Comparison of ENCODE assay signal across 26 cellular contexts in genomic region chr20:41553142-41553879, GRCh38.
DNase-seq lines count a peak whose midpoint lies in the region; ATAC-seq, FAIRE-seq and TF ChIP-seq lines count a peak whose summit lies in the region.
"Had no signal": no experiment of that assay in that cellular context is flagged by ENCODE, and none has a peak within 500 bp of the region (broad histone marks: within the 10 kb centered on the region; RNA-seq: fewer than 3 reads in every experiment).

No MANE protein-coding gene starts in this region.

- TF ChIP-seq EP300 in HepG2 (IDR thresholded peaks at IDR 0.05; ENCODE audit: low read depth in 2 of 2, low read length in 2 of 2), result no peak
- no peak for TF ChIP-seq EP300 in HepG2 (CRISPR knock-in tag; IDR thresholded peaks at IDR 0.05; ENCODE audit: borderline replicate concordance)

- TF ChIP-seq RAD21 in HepG2 (CRISPR knock-in tag; IDR thresholded peaks at IDR 0.05), result no peak

- H3K4me3 ChIP-seq in HepG2 (replicated peaks in 1 of 3; ENCODE audit: insufficient read depth in 1 of 3, low read depth in 2 of 3, low read length in 3 of 3), result no peak overlapping the region
- no peak overlapping the region for H3K4me3 ChIP-seq in right lobe of liver
- H3K4me3 ChIP-seq: esophagus muscularis mucosa, gastrocnemius medialis had no signal

- 97% methylated on average over 9 of the region's 9 CpGs for whole genome bisulfite sequencing in HepG2 (ENCODE audit: low lambda C conversion rate)
- 88% methylated on average over 9 of the region's 9 CpGs for WGBS in right lobe of liver (ENCODE audit: insufficient coverage, low coverage, low lambda C conversion rate, missing lambda C conversion rate)

- peaks cover 28% of the 10 kb centered on the region for H4K20me1 ChIP-seq in HepG2 (ENCODE audit: insufficient read depth, low read length)

- no peak for DNase-seq in HepG2 (ENCODE audit: low spot score)
- no peak for DNase-seq in right lobe of liver
- DNase-seq in activated B cell treated with CpG ODN at 0.5 μM for 24 hours, result no peak
- peak; percentile 49 for DNase-seq in kidney tubule cell (ENCODE audit: low spot score)
- DNase-seq in HT-29 (ENCODE audit: low spot score), result no peak
- DNase-seq in substantia nigra (lab: John Stamatoyannopoulos, UW), result no peak
- no peak for DNase-seq in Right ventricle myocardium superior
- DNase-seq: activated naive CD4-positive, alpha-beta T cell treated with anti-CD3 and anti-CD28 coated beads, Interleukin-2, amount 50 U/mL, for 16 hours; activated T-cell treated with anti-CD3 and anti-CD28 coated beads, Interleukin-2, amount 50 U/mL, for 48 hours; aorta; Caco-2; gastrocnemius medialis; H7; NCI-H69; small intestine; stimulated activated CD4-positive, alpha-beta T cell treated with anti-CD3 and anti-CD28 coated beads, Interleukin-4, amount 100 ng/mL, for 1 hour; T-helper 9 cell had no signal

- H3K36me3 ChIP-seq in HepG2 (replicated peaks in 1 of 2; ENCODE audit: control insufficient read depth in 1 of 2, insufficient read depth in 2 of 2, low read length in 2 of 2) (peaks cover 2 to 3% of the 10 kb centered on the region in 2 experiments; a peak in 1 of 5 replicates), right lobe of liver (no peaks in the 10 kb centered on the region)
- H3K36me3 ChIP-seq: gastrocnemius medialis had no signal

- no peak for TF ChIP-seq CTCF in HepG2 (CRISPR knock-in tag; IDR thresholded peaks at IDR 0.05)
- no peak for TF ChIP-seq CTCF in right lobe of liver (IDR thresholded peaks at IDR 0.05)
- no peak for TF ChIP-seq CTCF in activated B cell treated with CpG ODN at 0.5 μM for 24 hours (IDR thresholded peaks at IDR 0.05)

- peaks cover 44% of the 10 kb centered on the region for H3K36me3 Mint-ChIP-seq in activated B cell treated with CpG ODN at 0.5 μM for 24 hours (ENCODE audit: low read depth)

- no TSS peak for BruUV-seq in HepG2 (replicated peaks; lab: Mats Ljungman, UMichigan)

- H2AFZ ChIP-seq in HepG2 (ENCODE audit: low read length), result no peak overlapping the region

- H3K9me3 Mint-ChIP-seq in activated B cell treated with CpG ODN at 0.5 μM for 24 hours, result peaks cover 7% of the 10 kb centered on the region
- H3K9me3 Mint-ChIP-seq: central memory CD8-positive, alpha-beta T cell had no signal

- H3K27me3 Mint-ChIP-seq in activated B cell treated with CpG ODN at 0.5 μM for 24 hours, result no peaks in the 10 kb centered on the region
- H3K27me3 Mint-ChIP-seq: central memory CD8-positive, alpha-beta T cell; IgD-negative memory B cell; stimulated activated naive CD8-positive, alpha-beta T cell treated with anti-CD3 and anti-CD28 coated beads, Interleukin-15, Interleukin-2, amounts not matched to agents 100 ng/mL and 50 ng/mL, for 24 hours had no signal

- H3K27ac ChIP-seq in HepG2 (ENCODE audit: extremely low read length, insufficient read depth, low read length) (no peak overlapping the region), right lobe of liver (no peak overlapping the region), substantia nigra (ENCODE audit: low read depth, low read length, poor library complexity, severe bottlenecking) (no peak overlapping the region)
- H3K27ac ChIP-seq: esophagus muscularis mucosa, gastrocnemius medialis, RWPE1 had no signal

- POLR2A ChIA-PET in HepG2 (lab: Yijun Ruan, JAX) (interaction anchor here (1.1 kb wide), 1 partner anchor 13 kb away, joined by 3 read pairs; no protein-coding TSS in a partner anchor), activated B cell treated with CpG ODN at 0.5 μM for 24 hours (lab: Charles Lee) (interaction anchor here (0.6 kb wide), 1 partner anchor 14 kb away, joined by 3 read pairs; no protein-coding TSS in a partner anchor)

- H3K27ac Mint-ChIP-seq in activated B cell treated with CpG ODN at 0.5 μM for 24 hours, result peak overlapping the region; percentile 85
- H3K27ac Mint-ChIP-seq: stimulated activated naive CD8-positive, alpha-beta T cell treated with anti-CD3 and anti-CD28 coated beads, Interleukin-15, Interleukin-2, amounts not matched to agents 100 ng/mL and 50 ng/mL, for 24 hours had no signal

- no peak overlapping the region for H3K4me2 ChIP-seq in HepG2 (ENCODE audit: low read depth, low read length)

- TF ChIP-seq POLR2A in HepG2 (IDR thresholded peaks at IDR 0.05; ENCODE audit: insufficient read depth in 1 of 2, low read depth in 2 of 2, low read length in 2 of 2) (no peak), right lobe of liver (IDR thresholded peaks at IDR 0.05) (no peak)

- peaks cover 46% of the 10 kb centered on the region for H3K4me1 ChIP-seq in HepG2 (ENCODE audit: insufficient read depth, low read length)
- H3K4me1 ChIP-seq in right lobe of liver, result peaks cover 0 to 5% (median 0%) of the 10 kb centered on the region in 4 donors
- H3K4me1 ChIP-seq: Caco-2 had no signal

- intact Hi-C loops in HepG2 (cut with micrococcal nuclease; ENCODE audit: unreplicated experiment) (no loop called here), right lobe of liver (cut with DNase I) (no loop called here), activated B cell treated with CpG ODN at 0.5 μM for 24 hours (cut with micrococcal nuclease) (no loop called here), Right ventricle myocardium superior (cut with DNase I) (no loop called here)

- FAIRE-seq in HepG2 (lab: Jason Lieb, UNC), result no peak
- FAIRE-seq: GM18507, small intestine had no signal

- H3K4me1 Mint-ChIP-seq in activated B cell treated with CpG ODN at 0.5 μM for 24 hours, result peaks cover 37% of the 10 kb centered on the region

- H3K9ac ChIP-seq in HepG2 (ENCODE audit: insufficient read depth, low read depth, low read length), result no peak overlapping the region

- H3K27me3 ChIP-seq in HepG2 (ENCODE audit: control insufficient read depth in 1 of 2, insufficient read depth in 2 of 2, low read length in 2 of 2) (no peaks in the 10 kb centered on the region), right lobe of liver (no peaks in the 10 kb centered on the region)
- H3K27me3 ChIP-seq: esophagus muscularis mucosa, gastrocnemius medialis had no signal

- peaks cover 60% of the 10 kb centered on the region for H3K79me2 ChIP-seq in HepG2 (ENCODE audit: insufficient read depth, low read length)

- ATAC-seq in HepG2 (no peak), right lobe of liver (no peak), activated B cell treated with CpG ODN at 0.5 μM for 24 hours (ENCODE audit: low read depth) (peak; percentile 25), HG03469 (IDR thresholded peaks at IDR 0.05; ENCODE audit: unreplicated experiment) (no peak), Right ventricle myocardium superior (ENCODE audit: poor library complexity) (no peak)
- ATAC-seq: activated CD4-positive, CD25-positive, alpha-beta regulatory T cell treated with anti-CD3 and anti-CD28 coated beads, Interleukin-2, amount 50 U/mL, for 24 hours; gastrocnemius medialis; SK-N-SH treated with all-trans-retinoic acid at 6 μM for 48 hours had no signal

- CTCF ChIA-PET in HepG2 (lab: Yijun Ruan, JAX; ENCODE audit: low intra/inter-chr PET ratio, low total read pairs), result no interaction called here
- CTCF ChIA-PET in activated B cell treated with CpG ODN at 0.5 μM for 24 hours (lab: Charles Lee), result no interaction called here

- in situ Hi-C loops in HepG2 (cut with HindIII; ENCODE audit: extremely low pct_ligation_motif_present, low pct_unique_long_range_greater_than_20kb), result no loop called here

- H3K4me3 Mint-ChIP-seq in activated B cell treated with CpG ODN at 0.5 μM for 24 hours, result peak overlapping the region; percentile 44
- H3K4me3 Mint-ChIP-seq: central memory CD8-positive, alpha-beta T cell; stimulated activated naive CD8-positive, alpha-beta T cell treated with anti-CD3 and anti-CD28 coated beads, Interleukin-15, Interleukin-2, amounts not matched to agents 100 ng/mL and 50 ng/mL, for 24 hours had no signal

- H3K9me3 ChIP-seq in HepG2 (ENCODE audit: low read length), result no peaks in the 10 kb centered on the region
- no peaks in the 10 kb centered on the region for H3K9me3 ChIP-seq in right lobe of liver
- H3K9me3 ChIP-seq: gastrocnemius medialis had no signal

TF ChIP-seq in HepG2, 621 proteins besides CTCF, POLR2A, EP300 and RAD21:
- TF ChIP-seq MYNN (CRISPR knock-in tag; IDR thresholded peaks at IDR 0.05; ENCODE audit: low read depth) (no peak), ERF (CRISPR knock-in tag; IDR thresholded peaks at IDR 0.05) (0 out of 2 replicates have a peak, but pooled peaks have one; percentile 15), ZNF225 (CRISPR knock-in tag; IDR thresholded peaks at IDR 0.05) (no peak), HOXA3 (CRISPR knock-in tag; IDR thresholded peaks at IDR 0.05) (no peak)
TF ChIP-seq in HepG2: peak in this region for 1.
